8 cellular contexts compared by ENCODE assay signal in the genomic region with DNA sequence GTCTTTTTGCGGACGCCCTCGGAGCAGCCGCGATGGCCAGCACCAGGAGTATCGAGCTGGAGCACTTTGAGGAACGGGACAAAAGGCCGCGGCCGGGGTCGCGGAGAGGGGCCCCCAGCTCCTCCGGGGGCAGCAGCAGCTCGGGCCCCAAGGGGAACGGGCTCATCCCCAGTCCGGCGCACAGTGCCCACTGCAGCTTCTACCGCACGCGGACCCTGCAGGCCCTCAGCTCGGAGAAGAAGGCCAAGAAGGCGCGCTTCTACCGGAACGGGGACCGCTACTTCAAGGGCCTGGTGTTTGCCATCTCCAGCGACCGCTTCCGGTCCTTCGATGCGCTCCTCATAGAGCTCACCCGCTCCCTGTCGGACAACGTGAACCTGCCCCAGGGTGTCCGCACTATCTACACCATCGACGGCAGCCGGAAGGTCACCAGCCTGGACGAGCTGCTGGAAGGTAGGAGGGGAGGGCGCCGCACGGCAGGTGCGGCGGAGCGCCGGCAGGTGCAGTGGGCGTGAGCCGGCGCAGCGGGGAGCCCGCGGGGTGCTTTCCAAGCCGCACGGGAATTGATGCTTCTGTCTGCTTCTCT. TPM values are rescaled to one million over a fixed set of nuclear protein-coding genes. Genes with fewer than 3 reads are reported as not detected.
DNase-seq lines count a peak whose midpoint lies in the region; ATAC-seq, FAIRE-seq and TF ChIP-seq lines count a peak whose summit lies in the region.

No MANE protein-coding gene starts in this region.

- peak overlapping the region; percentile 96 for H3K4me2 ChIP-seq in astrocyte (ENCODE audit: low read length)

- peak overlapping the region; percentile 79 for H3K9ac ChIP-seq in astrocyte (ENCODE audit: low read length)

- no peaks in the 10 kb centered on the region for H3K9me3 ChIP-seq in astrocyte (ENCODE audit: insufficient read depth, low read depth, low read length)
- no peaks in the 10 kb centered on the region for H3K9me3 ChIP-seq in sigmoid colon

- H3K79me2 ChIP-seq in astrocyte (ENCODE audit: insufficient read depth, low read length): peaks cover 43% of the 10 kb centered on the region

- H3K9me3 Mint-ChIP-seq in astrocyte (ENCODE audit: unreplicated experiment): peaks cover 3% of the 10 kb centered on the region

- TF ChIP-seq EP300 in sigmoid colon (IDR thresholded peaks at IDR 0.05): no peak

- H4K20me1 ChIP-seq in astrocyte (ENCODE audit: insufficient read depth, low read length): peaks cover 28% of the 10 kb centered on the region

- peaks cover 10% of the 10 kb centered on the region for H3K4me1 ChIP-seq in astrocyte (ENCODE audit: insufficient read depth, low read length)
- H3K4me1 ChIP-seq in sigmoid colon: peaks cover 0 to 52% (median 28%) of the 10 kb centered on the region in 4 donors

- H3K36me3 ChIP-seq in H7 (replicated peaks; ENCODE audit: control insufficient read depth, insufficient read depth, low read length): no peaks in the 10 kb centered on the region
- H3K36me3 ChIP-seq in astrocyte (ENCODE audit: insufficient read depth, low read length): no peaks in the 10 kb centered on the region
- H3K36me3 ChIP-seq in sigmoid colon: no peaks in the 10 kb centered on the region

- H3K27me3 Mint-ChIP-seq in astrocyte (ENCODE audit: low read depth, unreplicated experiment): peaks cover 17% of the 10 kb centered on the region

- H3K4me3 ChIP-seq in H7 (ENCODE audit: insufficient read depth, low read depth, low read length): peak overlapping the region; percentile 50
- H3K4me3 ChIP-seq in astrocyte (ENCODE audit: insufficient read depth, low read depth, low read length): peak overlapping the region; percentile 70
- peak overlapping the region; percentile 83 to 95 (median 90) for H3K4me3 ChIP-seq in sigmoid colon

- TF ChIP-seq CTCF in astrocyte (IDR thresholded peaks at IDR 0.05; ENCODE audit: insufficient read depth, low read depth, low read length): no peak
- peak in 1 of 4 experiments; percentile 9 for TF ChIP-seq CTCF in sigmoid colon (IDR thresholded peaks at IDR 0.05)

- TF ChIP-seq POLR2A in sigmoid colon (IDR thresholded peaks at IDR 0.05): no peak

- peaks cover 6% of the 10 kb centered on the region for H3K4me1 Mint-ChIP-seq in astrocyte (ENCODE audit: low read depth, unreplicated experiment)

- H3K27ac ChIP-seq in astrocyte (ENCODE audit: low read depth, low read length) (peak overlapping the region; percentile 29), sigmoid colon (peak overlapping the region; percentile 93 to 97 (median 94))

- peak; percentile 46 for DNase-seq in G401 (ENCODE audit: low spot score)
- peak; percentile 74 for DNase-seq in H7
- DNase-seq in NCI-H345 treated with DMSO at 0.1 percent for 48 hours (lab: John Stamatoyannopoulos, UW; ENCODE audit: unreplicated experiment): peak; percentile 49
- no peak for DNase-seq in astrocyte (ENCODE audit: low read depth)
- DNase-seq in iPS DF 19.7 (ENCODE audit: low read depth, low spot score): peak; percentile 23
- peak; percentile 77 for DNase-seq in sigmoid colon

- no peak overlapping the region for H3K27ac Mint-ChIP-seq in astrocyte (ENCODE audit: unreplicated experiment)

- ATAC-seq in HG03439 (IDR thresholded peaks at IDR 0.05; ENCODE audit: unreplicated experiment) (no peak), HG03280 (IDR thresholded peaks at IDR 0.05; ENCODE audit: unreplicated experiment) (no peak)

- H3K27me3 ChIP-seq in H7 (ENCODE audit: control insufficient read depth, insufficient read depth, low read length): peaks cover 39% of the 10 kb centered on the region
- H3K27me3 ChIP-seq in astrocyte (ENCODE audit: insufficient read depth, low read length): no peaks in the 10 kb centered on the region
- no peaks in the 10 kb centered on the region for H3K27me3 ChIP-seq in sigmoid colon

- peak overlapping the region; percentile 91 for H2AFZ ChIP-seq in astrocyte (ENCODE audit: low read depth, low read length)

- H3K4me3 Mint-ChIP-seq in astrocyte (ENCODE audit: unreplicated experiment): peak overlapping the region; percentile 91

- in situ Hi-C loops in G401 (cut with HindIII; ENCODE audit: low sequenced_read_pairs): no loop called here

- H3K36me3 Mint-ChIP-seq in astrocyte (ENCODE audit: low read depth, unreplicated experiment): no peaks in the 10 kb centered on the region

- no peak for FAIRE-seq in astrocyte (lab: Jason Lieb, UNC)

- WGBS in sigmoid colon, 2 donors: 1% methylated on average over 54 of the region's 54 CpGs

- intact Hi-C loops in sigmoid colon (cut with DNase I): loop anchor here (5.0 to 10.0 kb wide), 4 partner anchors 66 to 158 kb away; no protein-coding TSS in a partner anchor

RNA-seq across cellular contexts. Expression of a gene that starts 0.8 kb away (rescaled TPM):
- total RNA-seq in G401 (2014; rRNA removed; shearing (Covaris generic)): 0.06 and 0.10 TPM in 2 replicates
- total RNA-seq in H7 (2014; rRNA removed; shearing (Covaris generic)): 0.31 and 0.74 TPM in 2 replicates
- total RNA-seq in astrocyte: 6.2 and 6.9 TPM in 2 replicates
- 10 to 100 TPM in 3 of 4 donors, 1 to 10 TPM in 1; 9.4 to 30.7 (median 18.2) TPM for total RNA-seq in sigmoid colon
- polyA plus RNA-seq in sigmoid colon: 1 to 10 TPM in 2 of 3 donors, under 1 TPM in 1; 0.69 to 2.5 (median 1.2) TPM
